Comparison of ENCODE assay signal across 28 cellular contexts in the genomic region with DNA sequence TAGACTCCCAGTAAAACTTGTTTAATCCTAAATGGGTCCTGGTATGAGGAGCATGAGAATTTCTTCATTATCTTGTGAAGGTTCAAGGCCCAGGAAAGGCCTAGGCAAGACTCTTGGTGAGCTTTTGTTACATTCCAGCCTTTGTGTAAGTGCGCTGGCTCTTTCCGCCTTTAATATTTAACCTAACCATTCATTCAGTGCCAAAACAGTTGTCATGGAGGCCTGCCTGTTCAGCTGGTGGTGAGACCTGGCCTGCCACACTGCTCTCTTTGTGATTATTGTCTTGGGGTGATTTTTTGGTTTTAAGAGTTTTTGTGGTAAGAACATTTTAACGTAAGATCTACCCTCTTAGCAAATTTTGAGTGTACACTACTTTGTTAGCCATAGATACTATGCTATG.
DNase-seq lines count a peak whose midpoint lies in the region; ATAC-seq and TF ChIP-seq lines count a peak whose summit lies in the region.
"Had no signal": no experiment of that assay in that cellular context is flagged by ENCODE, and none has a peak within 500 bp of the region (broad histone marks: within the 10 kb centered on the region; RNA-seq: fewer than 3 reads in every experiment).

No MANE protein-coding gene starts in this region.

- WGBS in right lobe of liver (ENCODE audit: insufficient coverage, low coverage, low lambda C conversion rate, missing lambda C conversion rate) = 50% methylated on average over 3 of the region's 3 CpGs
- WGBS in thyroid gland, 2 donors = 80 to 88% methylated on average over 3 of the region's 3 CpGs

- ATAC-seq in right lobe of liver = peak; percentile 75 to 90 (median 88)
- ATAC-seq: activated CD4-positive, CD25-positive, alpha-beta regulatory T cell treated with anti-CD3 and anti-CD28 coated beads, Interleukin-2, amount 50 U/mL, for 24 hours; activated T-cell treated with anti-CD3 and anti-CD28 coated beads, Interleukin-2, amount 50 U/mL, for 4 hours; effector memory CD8-positive, alpha-beta T cell; GM23338; K562; natural killer cell had no signal

- H3K9me3 Mint-ChIP-seq in nephron progenitor cell = no peaks in the 10 kb centered on the region
- H3K9me3 Mint-ChIP-seq: activated naive CD4-positive, alpha-beta T cell treated with anti-CD3 and anti-CD28 coated beads, Interleukin-2, amount 10 ng/mL, durations not matched to agents 7 days and 5 days; activated T-cell treated with anti-CD3 and anti-CD28 coated beads, Interleukin-2, amount 50 U/mL, for 4 hours; CD4-positive, alpha-beta memory T cell; effector memory CD8-positive, alpha-beta T cell; GM23338; natural killer cell had no signal

- H3K4me1 ChIP-seq in colonic mucosa (peaks cover 6% of the 10 kb centered on the region), right lobe of liver (no peaks in the 10 kb centered on the region), thyroid gland (peaks cover 28 to 32% of the 10 kb centered on the region in 2 donors)

- peaks cover 58% of the 10 kb centered on the region for H3K4me1 Mint-ChIP-seq in nephron progenitor cell

- no peaks in the 10 kb centered on the region for H3K36me3 ChIP-seq in colonic mucosa
- no peaks in the 10 kb centered on the region for H3K36me3 ChIP-seq in right lobe of liver
- H3K36me3 ChIP-seq in thyroid gland = no peaks in the 10 kb centered on the region
- H3K36me3 ChIP-seq: tibial artery had no signal

- H3K27me3 ChIP-seq in colonic mucosa = no peaks in the 10 kb centered on the region
- H3K27me3 ChIP-seq in right lobe of liver = no peaks in the 10 kb centered on the region
- no peaks in the 10 kb centered on the region for H3K27me3 ChIP-seq in thyroid gland
- H3K27me3 ChIP-seq: tibial artery had no signal

- no peaks in the 10 kb centered on the region for H3K36me3 Mint-ChIP-seq in nephron progenitor cell (ENCODE audit: low read depth)
- H3K36me3 Mint-ChIP-seq: activated naive CD4-positive, alpha-beta T cell treated with anti-CD3 and anti-CD28 coated beads, Interleukin-2, amount 10 ng/mL, durations not matched to agents 7 days and 5 days; CD4-positive, alpha-beta memory T cell; natural killer cell had no signal

- H3K27ac ChIP-seq in colonic mucosa (peak overlapping the region; percentile 83), right lobe of liver (no peak overlapping the region), thyroid gland (peak overlapping the region in 2 of 3 donors; percentile 66 to 75)
- H3K27ac ChIP-seq: RWPE1, skin epidermis, tibial artery had no signal

- H3K9me3 ChIP-seq in colonic mucosa = no peaks in the 10 kb centered on the region
- H3K9me3 ChIP-seq in right lobe of liver = no peaks in the 10 kb centered on the region
- H3K9me3 ChIP-seq in thyroid gland = no peaks in the 10 kb centered on the region
- H3K9me3 ChIP-seq: tibial artery had no signal

- TF ChIP-seq CTCF in colonic mucosa (IDR thresholded peaks at IDR 0.05) = no peak
- TF ChIP-seq CTCF in right lobe of liver (IDR thresholded peaks at IDR 0.05) = no peak
- no peak for TF ChIP-seq CTCF in thyroid gland (IDR thresholded peaks at IDR 0.05)
- no peak for TF ChIP-seq CTCF in nephron progenitor cell (IDR thresholded peaks at IDR 0.05)

- intact Hi-C loops in colonic mucosa (cut with DNase I) = no loop called here
- intact Hi-C loops in right lobe of liver (cut with DNase I) = no loop called here
- intact Hi-C loops in thyroid gland (cut with DNase I) = no loop called here

- H3K27ac Mint-ChIP-seq in nephron progenitor cell = no peak overlapping the region
- H3K27ac Mint-ChIP-seq: activated naive CD4-positive, alpha-beta T cell treated with anti-CD3 and anti-CD28 coated beads, Interleukin-2, amount 10 ng/mL, durations not matched to agents 7 days and 5 days; CD4-positive, alpha-beta memory T cell; effector memory CD8-positive, alpha-beta T cell; natural killer cell had no signal

- H3K4me3 Mint-ChIP-seq in nephron progenitor cell = no peak overlapping the region
- H3K4me3 Mint-ChIP-seq: activated naive CD4-positive, alpha-beta T cell treated with anti-CD3 and anti-CD28 coated beads, Interleukin-2, amount 10 ng/mL, durations not matched to agents 7 days and 5 days; activated T-cell treated with anti-CD3 and anti-CD28 coated beads, Interleukin-2, amount 50 U/mL, for 4 hours; CD4-positive, alpha-beta memory T cell; effector memory CD8-positive, alpha-beta T cell; GM23338; natural killer cell had no signal

- TF ChIP-seq POLR2A in right lobe of liver (IDR thresholded peaks at IDR 0.05) (no peak), thyroid gland (IDR thresholded peaks at IDR 0.05) (no peak)

- H3K9ac ChIP-seq in colonic mucosa (ENCODE audit: low read depth in 2 of 2, low read length in 2 of 2) = peak overlapping the region in 1 of 2 donors; percentile 24

- no peak overlapping the region for H3K4me3 ChIP-seq in colonic mucosa
- H3K4me3 ChIP-seq in right lobe of liver = no peak overlapping the region
- no peak overlapping the region for H3K4me3 ChIP-seq in thyroid gland (replicated peaks in 1 of 3)
- H3K4me3 ChIP-seq: K562, skin epidermis, tibial artery had no signal

- DNase-seq in NCI-H2029 (lab: John Stamatoyannopoulos, UW) (peak; percentile 67), colonic mucosa (peak; percentile 68), right lobe of liver (peak in 1 of 3 donors; percentile 51), thyroid gland (no peak), nephron progenitor cell (no peak), globus pallidus (ENCODE audit: low spot score) (no peak)
- DNase-seq in central memory CD4-positive, alpha-beta T cell = no peak
- no peak for DNase-seq in activated naive CD4-positive, alpha-beta T cell (lab: John Stamatoyannopoulos, UW)
- DNase-seq: activated CD8-positive, alpha-beta memory T cell treated with anti-CD3 and anti-CD28 coated beads for 24 hours; activated naive CD4-positive, alpha-beta T cell treated with anti-CD3 and anti-CD28 coated beads, Interleukin-2, amount 10 ng/mL, durations not matched to agents 7 days and 5 days; activated T-cell treated with anti-CD3 and anti-CD28 coated beads, Interleukin-2, amount 50 U/mL, for 4 hours; anterior cingulate cortex; CD4-positive, alpha-beta memory T cell; effector memory CD8-positive, alpha-beta T cell; mammary epithelial cell; MM.1S; natural killer cell; NCI-H146; NCI-H2227 treated with DMSO at 0.1 percent for 48 hours; posterior cingulate gyrus; stimulated activated naive CD4-positive, alpha-beta T cell treated with Interleukin-2 at 50 U/mL for 16 hours; T1000; tibial artery had no signal

- H3K27me3 Mint-ChIP-seq in nephron progenitor cell (ENCODE audit: low read depth, poor library complexity) = peaks cover 8% of the 10 kb centered on the region
- H3K27me3 Mint-ChIP-seq: effector memory CD8-positive, alpha-beta T cell had no signal

Comparison
In these comparisons a context has a peak if more than half of its experiments do, and no peak if none do; other contexts are left out.
1. DNase-seq: peak in NCI-H2029 (single experiment) and colonic mucosa (single experiment); none in thyroid gland (0 of 2), central memory CD4-positive, alpha-beta T cell (single experiment), nephron progenitor cell (single experiment), globus pallidus (single experiment) and activated naive CD4-positive, alpha-beta T cell (0 of 4).
2. H3K27ac ChIP-seq: peak in colonic mucosa (single experiment) and thyroid gland (2 of 3); none in right lobe of liver (0 of 3).